ENCODE assay signal across 8 cellular contexts in genomic region chr7:74657692-74658170, GRCh38. TPM values are rescaled to one million over a fixed set of nuclear protein-coding genes. Genes with fewer than 3 reads are reported as not detected.
DNase-seq lines count a peak whose midpoint lies in the region; ATAC-seq and TF ChIP-seq lines count a peak whose summit lies in the region.

GTF2I (plus strand) TSS chr7:74657718; CDS start chr7:74689129, 31,411 bp downstream.

- peak; percentile 6 for ATAC-seq in GM21619 (IDR thresholded peaks at IDR 0.05; ENCODE audit: unreplicated experiment)
- ATAC-seq in activated naive CD8-positive, alpha-beta T cell treated with anti-CD3 and anti-CD28 coated beads, Interleukin-2, amount 50 U/mL, for 24 hours, result peak; percentile 9
- peak; percentile 53 to 54 for ATAC-seq in right cardiac atrium
- ATAC-seq in gastrocnemius medialis, result no peak

- H3K36me3 ChIP-seq in KMS-11 (ENCODE audit: insufficient read depth), result no peaks in the 10 kb centered on the region
- H3K36me3 ChIP-seq in gastrocnemius medialis, result no peaks in the 10 kb centered on the region

- peaks cover 55% of the 10 kb centered on the region for H3K4me1 ChIP-seq in KMS-11 (ENCODE audit: low read depth, poor library complexity, severe bottlenecking)
- peaks cover 24% of the 10 kb centered on the region for H3K4me1 ChIP-seq in right cardiac atrium (ENCODE audit: control insufficient read depth, insufficient read depth, low read length)
- H3K4me1 ChIP-seq in gastrocnemius medialis, result peaks cover 44 to 50% of the 10 kb centered on the region in 2 donors

- in situ Hi-C loops in gastrocnemius medialis (cut with MboI; ENCODE audit: low sequenced_read_pairs in 4 of 4), result loop anchor here in 1 of 4 donors (25.0 kb wide), 1 partner anchor 470 kb away; no protein-coding TSS in a partner anchor

- H3K27ac ChIP-seq in KMS-11 (peak within 1 kb of the TSS; percentile 99), right cardiac atrium (ENCODE audit: low read length) (peak within 1 kb of the TSS; percentile 99), gastrocnemius medialis (peak within 1 kb of the TSS; percentile 97 to 100 (median 99))

- H3K9me3 Mint-ChIP-seq in activated naive CD8-positive, alpha-beta T cell treated with anti-CD3 and anti-CD28 coated beads, Interleukin-2, amount 50 U/mL, for 24 hours, result no peaks in the 10 kb centered on the region

- H4K20me1 ChIP-seq in KMS-11 (ENCODE audit: insufficient read depth), result no peaks in the 10 kb centered on the region

- WGBS in right cardiac atrium, result under 1% methylated on average over 56 of the region's 56 CpGs

- TF ChIP-seq POLR2A in gastrocnemius medialis (IDR thresholded peaks at IDR 0.05), result no peak

- peak within 1 kb of the TSS; percentile 95 for H3K4me2 ChIP-seq in KMS-11

- intact Hi-C loops in right cardiac atrium (cut with DNase I) (loop anchor here in 2 of 4 donors (10.0 kb wide), 2 partner anchors 203 to 243 kb away; partner anchors contain the start of gene GTF2IRD1 (in 1 of the 2)), gastrocnemius medialis (cut with DNase I; ENCODE audit: low total_unique reads) (loop anchor here (5.0 to 10.0 kb wide), 4 partner anchors 55 to 200 kb away; no protein-coding TSS in a partner anchor)

- H3K27me3 ChIP-seq in KMS-11 (ENCODE audit: insufficient read depth, low read depth) (no peaks in the 10 kb centered on the region), right cardiac atrium (ENCODE audit: control insufficient read depth, insufficient read depth) (no peaks in the 10 kb centered on the region), gastrocnemius medialis (no peaks in the 10 kb centered on the region)

- H3K4me1 Mint-ChIP-seq in activated naive CD8-positive, alpha-beta T cell treated with anti-CD3 and anti-CD28 coated beads, Interleukin-2, amount 50 U/mL, for 24 hours, result peaks cover 67% of the 10 kb centered on the region

- peak within 1 kb of the TSS; percentile 88 for H3K4me3 Mint-ChIP-seq in activated naive CD8-positive, alpha-beta T cell treated with anti-CD3 and anti-CD28 coated beads, Interleukin-2, amount 50 U/mL, for 24 hours

- TF ChIP-seq CTCF in KMS-11 (conservative IDR thresholded peaks at IDR 0.05; ENCODE audit: low read depth, low read length), result no peak
- no peak for TF ChIP-seq CTCF in gastrocnemius medialis (IDR thresholded peaks at IDR 0.05 in 4 of 5, conservative IDR thresholded peaks at IDR 0.05 in 1 of 5)
- TF ChIP-seq CTCF in GM20000 (IDR thresholded peaks at IDR 0.05; ENCODE audit: extremely low read depth, missing control alignments), result no peak

- peaks cover 23% of the 10 kb centered on the region for H3K36me3 Mint-ChIP-seq in activated naive CD8-positive, alpha-beta T cell treated with anti-CD3 and anti-CD28 coated beads, Interleukin-2, amount 50 U/mL, for 24 hours (ENCODE audit: low read depth)

- no peaks in the 10 kb centered on the region for H3K27me3 Mint-ChIP-seq in activated naive CD8-positive, alpha-beta T cell treated with anti-CD3 and anti-CD28 coated beads, Interleukin-2, amount 50 U/mL, for 24 hours

- H3K79me2 ChIP-seq in KMS-11 (ENCODE audit: insufficient read depth, low read depth), result peaks cover 46% of the 10 kb centered on the region

- no peaks in the 10 kb centered on the region for H3K9me3 ChIP-seq in right cardiac atrium (ENCODE audit: control insufficient read depth, low read length)
- H3K9me3 ChIP-seq in gastrocnemius medialis, result no peaks in the 10 kb centered on the region

- H3K4me3 ChIP-seq in KMS-11 (IDR thresholded peaks at IDR 0.05; ENCODE audit: insufficient read depth, low read depth, low read length) (no peak within 1 kb of the TSS), right cardiac atrium (ENCODE audit: low read length) (peak within 1 kb of the TSS; percentile 97), gastrocnemius medialis (peak within 1 kb of the TSS; percentile 66 to 100 (median 86))

- peak within 1 kb of the TSS; percentile 98 for H3K27ac Mint-ChIP-seq in activated naive CD8-positive, alpha-beta T cell treated with anti-CD3 and anti-CD28 coated beads, Interleukin-2, amount 50 U/mL, for 24 hours

- DNase-seq in Daoy (ENCODE audit: low read depth) (no peak), right cardiac atrium (no peak), gastrocnemius medialis (no peak), GM20000 (ENCODE audit: low spot score) (no peak), cortex of kidney (lab: John Stamatoyannopoulos, UW) (no peak)
- DNase-seq in activated naive CD8-positive, alpha-beta T cell treated with anti-CD3 and anti-CD28 coated beads, Interleukin-2, amount 50 U/mL, for 24 hours, result no peak

- H3K9ac ChIP-seq in KMS-11, result peak within 1 kb of the TSS; percentile 100

- H2AFZ ChIP-seq in KMS-11 (ENCODE audit: low read depth), result peak within 1 kb of the TSS; percentile 75; the same call in 1 of the 2 replicates

RNA-seq across cellular contexts. Expression of gene GTF2I, which starts in this region (rescaled TPM):
- total RNA-seq in Daoy (2014; rRNA removed; shearing (Covaris generic)), result 79.9 and 82.6 TPM in 2 replicates
- 100 to 1,000 TPM; 137 to 162 (median 142) TPM for total RNA-seq in right cardiac atrium
- polyA plus RNA-seq in right cardiac atrium, result 34.9 TPM
- 100 to 1,000 TPM in 2 of 4 donors, 10 to 100 TPM in 2; 50.8 to 125 (median 104) TPM for total RNA-seq in gastrocnemius medialis

Comparison
In these comparisons a context has a peak if more than half of its experiments do, and no peak if none do; other contexts are left out.
1. ATAC-seq: peak in GM21619 (single experiment), activated naive CD8-positive, alpha-beta T cell treated with anti-CD3 and anti-CD28 coated beads, Interleukin-2, amount 50 U/mL, for 24 hours (single experiment) and right cardiac atrium (2 of 2); none in gastrocnemius medialis (0 of 2).
2. Peak in every context shown above with its lines, with median percentiles within 50 percentile points of each other: H3K27ac ChIP-seq.